ENCODE assay signal across 33 cellular contexts in genomic region chr4:156243015-156243414, GRCh38.
"Had no signal": no experiment of that assay in that cellular context is flagged by ENCODE, and none has a peak within 500 bp of the region (broad histone marks: within the 10 kb centered on the region; RNA-seq: fewer than 3 reads in every experiment).

No MANE protein-coding gene starts in this region.

- H3K36me3 ChIP-seq: adrenal gland, cardiac muscle cell had no signal

- H3K9me3 ChIP-seq: adrenal gland had no signal

- DNase-seq: activated B cell treated with CpG ODN at 0.5 μM for 24 hours; activated CD4-positive, alpha-beta memory T cell treated with anti-CD3 and anti-CD28 coated beads for 36 hours; activated CD4-positive, alpha-beta T cell treated with anti-CD3 and anti-CD28 coated beads for 4 hours; activated CD4-positive, alpha-beta T cell treated with anti-CD3 and anti-CD28 coated beads, Interleukin-2, amount 10 ng/mL, durations not matched to agents 24 days and 14 days; activated CD4-positive, alpha-beta T cell treated with anti-CD3 and anti-CD28 coated beads, Interleukin-2, amount 50 U/mL, for 1 hour; activated CD4-positive, alpha-beta T cell treated with anti-CD3 and anti-CD28 coated beads, Interleukin-2, amount 50 U/mL, for 4 hours; activated CD4-positive, CD25-positive, alpha-beta regulatory T cell treated with anti-CD3 and anti-CD28 coated beads, Interleukin-2, amount 50 U/mL, for 72 hours; activated CD8-positive, alpha-beta memory T cell treated with anti-CD3 and anti-CD28 coated beads, Interleukin-2, amount 50 U/mL, for 4 hours; activated CD8-positive, alpha-beta T cell treated with anti-CD3 and anti-CD28 coated beads for 36 hours; activated effector memory CD4-positive, alpha-beta T cell treated with anti-CD3 and anti-CD28 coated beads, Interleukin-2, amount 50 U/mL, for 16 hours; activated gamma-delta T cell treated with Interleukin-2 at 50 U/mL for 16 hours; activated naive CD4-positive, alpha-beta T cell; activated naive CD4-positive, alpha-beta T cell treated with anti-CD3 and anti-CD28 coated beads for 36 hours; activated naive CD4-positive, alpha-beta T cell treated with anti-CD3 and anti-CD28 coated beads, Interleukin-2, amount 50 U/mL, for 16 hours; activated naive CD8-positive, alpha-beta T cell treated with anti-CD3 and anti-CD28 coated beads for 36 hours; activated T-cell treated with anti-CD3 and anti-CD28 coated beads for 4 hours; activated T-cell treated with anti-CD3 and anti-CD28 coated beads, Interleukin-2, amount 50 U/mL, for 1 hour; activated T-cell treated with anti-CD3 and anti-CD28 coated beads, Interleukin-2, amount 50 U/mL, for 4 hours; activated T-cell treated with anti-CD3 and anti-CD28 coated beads, Interleukin-2, amount 50 U/mL, for 72 hours; adrenal gland; amniotic stem cell; aorta; cerebellar nuclear complex; T-helper 1 cell; T-helper 2 cell; T-helper 9 cell had no signal

- FAIRE-seq: astrocyte, bronchial epithelial cell, TTC549 had no signal

- ATAC-seq: activated CD8-positive, alpha-beta T cell treated with anti-CD3 and anti-CD28 coated beads for 36 hours; activated naive CD4-positive, alpha-beta T cell treated with anti-CD3 and anti-CD28 coated beads, Interleukin-2, amount 50 U/mL, for 72 hours; activated T-cell treated with anti-CD3 and anti-CD28 coated beads, Interleukin-2, amount 50 U/mL, for 4 hours; activated T-cell treated with anti-CD3 and anti-CD28 coated beads, Interleukin-2, amount 50 U/mL, for 72 hours; activated T-helper 17 cell treated with anti-CD3 and anti-CD28 coated beads, Interleukin-2, amount 50 U/mL, for 72 hours had no signal

- H3K4me3 ChIP-seq: adrenal gland, cardiac muscle cell had no signal

- H3K4me1 ChIP-seq: adrenal gland had no signal

- H3K27ac ChIP-seq: adrenal gland, cardiac muscle cell, VCaP had no signal

- H3K27me3 ChIP-seq: adrenal gland, cardiac muscle cell had no signal
